ENCODE assay signal across 23 cellular contexts in genomic region chr4:7095611-7096155, GRCh38.
"Had no signal": no experiment of that assay in that cellular context is flagged by ENCODE, and none has a peak within 500 bp of the region (broad histone marks: within the 10 kb centered on the region; RNA-seq: fewer than 3 reads in every experiment).

No MANE protein-coding gene starts in this region.

- H3K36me3 ChIP-seq: left ventricle myocardium inferior, ovary, right atrium auricular region, right lobe of liver, stomach, thyroid gland, transverse colon, upper lobe of left lung, vagina had no signal

- H3K4me2 ChIP-seq: hepatocyte had no signal

- H3K36me3 Mint-ChIP-seq: stimulated activated naive B cell treated with anti-CD40 and anti-IgM and Interleukin-4, amounts not matched to agents 10 μg/mL and 1 μg/mL and 100 μg/mL, for 72 hours had no signal

- H3K9me3 Mint-ChIP-seq: memory B cell; naive thymus-derived CD8-positive, alpha-beta T cell; stimulated activated naive B cell treated with anti-CD40 and anti-IgM and Interleukin-4, amounts not matched to agents 10 μg/mL and 1 μg/mL and 100 μg/mL, for 72 hours had no signal

- H3K4me1 Mint-ChIP-seq: memory B cell; stimulated activated naive B cell treated with anti-CD40 and anti-IgM and Interleukin-4, amounts not matched to agents 10 μg/mL and 1 μg/mL and 100 μg/mL, for 72 hours had no signal

- H2AFZ ChIP-seq: hepatocyte had no signal

- H3K4me1 ChIP-seq: heart right ventricle, left ventricle myocardium inferior, right atrium auricular region, right lobe of liver, stomach, testis, thyroid gland, transverse colon, upper lobe of left lung, vagina had no signal

- H3K27me3 ChIP-seq: heart right ventricle, hepatocyte, ovary, right atrium auricular region, right lobe of liver, stomach, testis, thyroid gland, upper lobe of left lung, vagina had no signal

- H3K27ac ChIP-seq: heart right ventricle, hepatocyte, left ventricle myocardium inferior, right atrium auricular region, right lobe of liver, skin epidermis, stomach, testis, thyroid gland, transverse colon, upper lobe of left lung, vagina had no signal

- DNase-seq: heart right ventricle; islet precursor cell; left ventricle myocardium inferior; naive thymus-derived CD8-positive, alpha-beta T cell; right lobe of liver; stimulated activated CD4-positive, alpha-beta T cell treated with anti-CD3 and anti-CD28 coated beads, Interleukin-12 subunit alpha, Interleukin-12 subunit beta, amount 100 ng/mL, for 4 hours; stimulated activated CD4-positive, alpha-beta T cell treated with anti-CD3 and anti-CD28 coated beads, Interleukin-15, amount 100 ng/mL, for 24 hours; stimulated activated CD4-positive, alpha-beta T cell treated with anti-CD3 and anti-CD28 coated beads, Interleukin-2, amount 100 ng/mL, for 24 hours; stimulated activated CD4-positive, alpha-beta T cell treated with anti-CD3 and anti-CD28 coated beads, Interleukin-4, amount 100 ng/mL, for 1 hour; stimulated activated naive B cell treated with anti-CD40 and anti-IgM and Interleukin-4, amounts not matched to agents 10 μg/mL and 1 μg/mL and 100 μg/mL, for 72 hours; stimulated activated naive CD8-positive, alpha-beta T cell treated with anti-CD3 and anti-CD28 coated beads, Interleukin-15, Interleukin-2, amounts not matched to agents 100 U/mL and 50 U/mL, for 24 hours; stomach; thyroid gland; transverse colon had no signal

- H3K79me2 ChIP-seq: hepatocyte had no signal

- H3K4me3 Mint-ChIP-seq: memory B cell; naive thymus-derived CD8-positive, alpha-beta T cell; stimulated activated naive B cell treated with anti-CD40 and anti-IgM and Interleukin-4, amounts not matched to agents 10 μg/mL and 1 μg/mL and 100 μg/mL, for 72 hours had no signal

- H3K9me3 ChIP-seq: heart right ventricle, left ventricle myocardium inferior, ovary, right atrium auricular region, right lobe of liver, stomach, testis, thyroid gland, transverse colon, upper lobe of left lung, vagina had no signal

- H3K4me3 ChIP-seq: heart right ventricle, hepatocyte, left ventricle myocardium inferior, ovary, right atrium auricular region, right lobe of liver, skin epidermis, stomach, testis, thyroid gland, transverse colon, upper lobe of left lung, vagina had no signal

- H3K27ac Mint-ChIP-seq: memory B cell; naive thymus-derived CD8-positive, alpha-beta T cell; progenitor cell of endocrine pancreas; stimulated activated naive B cell treated with anti-CD40 and anti-IgM and Interleukin-4, amounts not matched to agents 10 μg/mL and 1 μg/mL and 100 μg/mL, for 72 hours had no signal

- ATAC-seq: naive thymus-derived CD8-positive, alpha-beta T cell; right lobe of liver; stimulated activated naive B cell treated with anti-CD40 and anti-IgM and Interleukin-4, amounts not matched to agents 10 μg/mL and 1 μg/mL and 100 μg/mL, for 72 hours; stimulated activated naive CD8-positive, alpha-beta T cell treated with anti-CD3 and anti-CD28 coated beads, Interleukin-15, Interleukin-2, amounts not matched to agents 100 U/mL and 50 U/mL, for 24 hours had no signal
